In genomic region chr7:107020400-107020799, GRCh38 we compare ENCODE assay signal across 12 cellular contexts. TPM values are rescaled to one million over a fixed set of nuclear protein-coding genes. Genes with fewer than 3 reads are reported as not detected.
A peak's percentile ranks its signal among the peaks of the same experiment; 100 is the strongest.
DNase-seq lines count a peak whose midpoint lies in the region; ATAC-seq and TF ChIP-seq lines count a peak whose summit lies in the region.
"Had no signal": no experiment of that assay in that cellular context is flagged by ENCODE, and none has a peak within 500 bp of the region (broad histone marks: within the 10 kb centered on the region; RNA-seq: fewer than 3 reads in every experiment).

No MANE protein-coding gene starts in this region.

- DNase-seq in naive thymus-derived CD8-positive, alpha-beta T cell, result no peak
- no peak for DNase-seq in A673 (ENCODE audit: low spot score)
- DNase-seq: CD4-positive, CD25-positive, alpha-beta regulatory T cell; DMS53; GF-D8 had no signal

- TF ChIP-seq CTCF in HEK293 (tag by site-specific recombination; IDR thresholded peaks at IDR 0.05), result no peak
- no peak for TF ChIP-seq CTCF in VCaP (conservative IDR thresholded peaks at IDR 0.05)
- no peak for TF ChIP-seq CTCF in A673 (conservative IDR thresholded peaks at IDR 0.05; ENCODE audit: low read depth, low read length)

- CTCF ChIA-PET in HEK293 (lab: Yijun Ruan, JAX), result no interaction called here
- CTCF ChIA-PET in A673 (lab: Charles Lee), result no interaction called here

- H3K4me1 ChIP-seq in HEK293 (ENCODE audit: control insufficient read depth, insufficient read depth, low read length) (no peaks in the 10 kb centered on the region), iPS-20b (ENCODE audit: insufficient read depth, low read length) (peaks cover 2% of the 10 kb centered on the region; the same call in 1 of the 2 replicates), A673 (ENCODE audit: insufficient read depth, low read length, poor library complexity, severe bottlenecking) (peaks cover 4% of the 10 kb centered on the region)

- POLR2A ChIA-PET in HEK293 (lab: Yijun Ruan, JAX) (no interaction called here), A673 (lab: Charles Lee; ENCODE audit: low non-redundant PET) (no interaction called here)
- POLR2A ChIA-PET in naive thymus-derived CD8-positive, alpha-beta T cell (lab: Charles Lee), result no interaction called here

- ATAC-seq in naive thymus-derived CD8-positive, alpha-beta T cell, result no peak
- ATAC-seq in HG02759 (IDR thresholded peaks at IDR 0.05; ENCODE audit: unreplicated experiment), result no peak
- ATAC-seq: A549, HCT116 had no signal

- H3K27ac ChIP-seq in HEK293 (ENCODE audit: extremely low read depth, low read depth, low read length) (no peak overlapping the region), VCaP (peak overlapping the region; percentile 53), iPS-20b (ENCODE audit: low read length) (no peak overlapping the region), A673 (ENCODE audit: low read depth, low read length, poor library complexity, severe bottlenecking) (no peak overlapping the region)
- H3K27ac ChIP-seq: A549 had no signal

- peaks cover 0 to 7% (median 1%) of the 10 kb centered on the region in 5 donors for H3K27me3 Mint-ChIP-seq in naive thymus-derived CD8-positive, alpha-beta T cell

- H3K27ac Mint-ChIP-seq in naive thymus-derived CD8-positive, alpha-beta T cell, result no peak overlapping the region
- H3K27ac Mint-ChIP-seq: CD4-positive, CD25-positive, alpha-beta regulatory T cell; IgD-negative memory B cell had no signal

- H3K36me3 Mint-ChIP-seq in naive thymus-derived CD8-positive, alpha-beta T cell, result peaks cover 0 to 10% (median 0%) of the 10 kb centered on the region in 3 donors
- H3K36me3 Mint-ChIP-seq: CD4-positive, CD25-positive, alpha-beta regulatory T cell had no signal

- peaks cover 0 to 4% (median 0%) of the 10 kb centered on the region in 9 donors for H3K9me3 Mint-ChIP-seq in naive thymus-derived CD8-positive, alpha-beta T cell
- H3K9me3 Mint-ChIP-seq: CD4-positive, CD25-positive, alpha-beta regulatory T cell had no signal

- intact Hi-C loops in A673 (cut with micrococcal nuclease; ENCODE audit: unreplicated experiment), result no loop called here

- H3K36me3 ChIP-seq in HEK293 (ENCODE audit: control insufficient read depth in 2 of 2, insufficient read depth in 1 of 2, low read length in 2 of 2), result no peaks in the 10 kb centered on the region
- H3K36me3 ChIP-seq in iPS-20b (ENCODE audit: insufficient read depth, low read depth, low read length), result no peaks in the 10 kb centered on the region
- H3K36me3 ChIP-seq in A673 (ENCODE audit: insufficient read depth, low read length, poor library complexity, severe bottlenecking), result no peaks in the 10 kb centered on the region

- H3K27me3 ChIP-seq in iPS-20b (ENCODE audit: insufficient read depth, low read length) (no peaks in the 10 kb centered on the region), A673 (replicated peaks; ENCODE audit: insufficient read depth, low read depth, low read length, poor library complexity) (no peaks in the 10 kb centered on the region)

- H3K4me3 ChIP-seq in HEK293 (ENCODE audit: low read depth, low read length) (no peak overlapping the region), iPS-20b (ENCODE audit: low read length) (no peak overlapping the region), A673 (ENCODE audit: low read depth, low read length, poor library complexity, severe bottlenecking) (no peak overlapping the region)
- H3K4me3 ChIP-seq: A549 had no signal

- H3K4me1 Mint-ChIP-seq in naive thymus-derived CD8-positive, alpha-beta T cell, result no peaks in the 10 kb centered on the region
- H3K4me1 Mint-ChIP-seq: CD4-positive, CD25-positive, alpha-beta regulatory T cell; IgD-negative memory B cell had no signal

- H3K9ac ChIP-seq in iPS-20b (ENCODE audit: low read depth, low read length), result 0 out of 2 replicates have a peak overlapping the region, but pooled peaks have one; percentile 21

- no peak overlapping the region for H3K4me3 Mint-ChIP-seq in naive thymus-derived CD8-positive, alpha-beta T cell
- H3K4me3 Mint-ChIP-seq: CD4-positive, CD25-positive, alpha-beta regulatory T cell; IgD-negative memory B cell had no signal

- no peaks in the 10 kb centered on the region for H3K9me3 ChIP-seq in HEK293 (ENCODE audit: control insufficient read depth, insufficient read depth, low read depth, low read length)
- no peaks in the 10 kb centered on the region for H3K9me3 ChIP-seq in iPS-20b (ENCODE audit: insufficient read depth, low read depth, low read length)
- no peaks in the 10 kb centered on the region for H3K9me3 ChIP-seq in A673 (ENCODE audit: low read depth, low read length, poor library complexity, severe bottlenecking)
- H3K9me3 ChIP-seq: A549 had no signal

- no TSS peak for BruUV-seq in A673 (replicated peaks; lab: Mats Ljungman, UMichigan)

TF ChIP-seq in HEK293, 187 proteins besides CTCF, POLR2A, EP300 and RAD21:
- TF ChIP-seq GLI4 (tag by site-specific recombination; IDR thresholded peaks at IDR 0.05) (no peak), PRDM1 (tag by site-specific recombination; IDR thresholded peaks at IDR 0.05) (peak; percentile 80)

RNA-seq across cellular contexts. Expression of gene PRKAR2B, which starts 24.1 kb away (rescaled TPM):
- total RNA-seq in naive thymus-derived CD8-positive, alpha-beta T cell, result under 1 TPM; 0.62 to 0.71 TPM
- polyA plus RNA-seq in naive thymus-derived CD8-positive, alpha-beta T cell, result under 1 TPM; 0.63 to 0.75 (median 0.66) TPM
- total RNA-seq in A673 (2021), result 4.8 and 4.9 TPM in 2 replicates
